ENCODE assay signal across 24 cellular contexts in the genomic region with DNA sequence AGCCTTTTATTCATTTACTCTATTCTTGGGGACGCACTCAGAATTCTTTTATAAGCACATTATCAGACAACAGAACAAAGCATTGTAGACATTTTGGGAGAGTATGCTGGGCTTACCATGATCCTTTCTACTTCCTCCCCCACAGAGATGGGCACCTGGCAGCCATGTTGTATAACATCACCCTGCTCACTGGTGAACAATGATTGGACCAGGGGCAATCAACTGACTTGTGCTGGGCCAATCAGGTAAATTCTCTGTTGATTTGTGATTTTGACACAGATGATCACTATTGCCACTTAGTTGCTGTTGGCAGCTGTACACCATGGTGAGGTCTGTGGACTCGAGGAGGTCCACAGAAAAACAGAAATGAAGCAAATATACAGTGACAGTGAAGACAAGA. TPM values are rescaled to one million over a fixed set of nuclear protein-coding genes. Genes with fewer than 3 reads are reported as not detected.
A peak's percentile ranks its signal among the peaks of the same experiment; 100 is the strongest.
DNase-seq lines count a peak whose midpoint lies in the region; ATAC-seq, FAIRE-seq and TF ChIP-seq lines count a peak whose summit lies in the region.
"Had no signal": no experiment of that assay in that cellular context is flagged by ENCODE, and none has a peak within 500 bp of the region (broad histone marks: within the 10 kb centered on the region; RNA-seq: fewer than 3 reads in every experiment).

No MANE protein-coding gene starts in this region.

- TF ChIP-seq EP300 in GM12878 (IDR thresholded peaks at IDR 0.05; ENCODE audit: borderline replicate concordance in 1 of 2, control insufficient read depth in 1 of 2, low read depth in 2 of 2, low read length in 2 of 2) = no peak

- peak overlapping the region; percentile 37; the same call in 1 of the 2 replicates for H4K91ac ChIP-seq in IMR-90 (ENCODE audit: insufficient read depth, low read depth, low read length)
- H4K91ac ChIP-seq in mesenchymal stem cell (ENCODE audit: low read length) = no peak overlapping the region

- no peak overlapping the region for H3K27ac Mint-ChIP-seq in GM23338
- H3K27ac Mint-ChIP-seq: CD4-positive, alpha-beta T cell; HFFc6 had no signal

- FAIRE-seq in GM12878 (lab: Jason Lieb, UNC) = no peak
- FAIRE-seq: A204.1, D721Med, GM12891, H54, HepG2 had no signal

- TF ChIP-seq POLR2A in IMR-90 (IDR thresholded peaks at IDR 0.05; ENCODE audit: low read depth, low read length) = no peak
- no peak for TF ChIP-seq POLR2A in GM12878 (IDR thresholded peaks at IDR 0.05; ENCODE audit: low read depth, low read length)

- CTCF ChIA-PET in IMR-90 (lab: Yijun Ruan, JAX) (no interaction called here), GM12878 (lab: Yijun Ruan, JAX) (interaction anchor here (0.7 kb wide), 1 partner anchor 17 kb away, joined by 3 read pairs; no protein-coding TSS in a partner anchor)

- no peaks in the 10 kb centered on the region for H3K27me3 ChIP-seq in GM23338 (ENCODE audit: insufficient read depth)
- no peaks in the 10 kb centered on the region for H3K27me3 ChIP-seq in IMR-90 (ENCODE audit: control insufficient read depth, insufficient read depth, low read length)
- H3K27me3 ChIP-seq in GM12878 (replicated peaks in 1 of 2; ENCODE audit: control insufficient read depth in 2 of 2, insufficient read depth in 2 of 2, low read length in 1 of 2) = no peaks in the 10 kb centered on the region; a peak in 1 of 4 replicates
- H3K27me3 ChIP-seq in mesenchymal stem cell (ENCODE audit: control insufficient read depth in 1 of 2, insufficient read depth in 1 of 2, low read length in 2 of 2) = no peaks in the 10 kb centered on the region
- H3K27me3 ChIP-seq: BE2C had no signal

- no peaks in the 10 kb centered on the region for H3F3A ChIP-seq in GM23338 (replicated peaks; ENCODE audit: low read depth)

- RAD21 ChIA-PET in GM12878 (lab: Charles Lee; ENCODE audit: unreplicated experiment) = no interaction called here

- H3K9ac ChIP-seq in IMR-90 (ENCODE audit: low read depth, low read length) = no peak overlapping the region
- H3K9ac ChIP-seq in GM12878 (ENCODE audit: control insufficient read depth, insufficient read depth, low read length) = no peak overlapping the region
- H3K9ac ChIP-seq in mesenchymal stem cell (ENCODE audit: low read length) = peak overlapping the region; percentile 40
- H3K9ac ChIP-seq: GM23248, KMS-11 had no signal

- dilution Hi-C loops in IMR-90 (cut with HindIII; ENCODE audit: low sequenced_read_pairs, unreplicated experiment) = no loop called here

- POLR2A ChIA-PET in IMR-90 (lab: Charles Lee; ENCODE audit: unreplicated experiment) (no interaction called here), GM12878 (lab: Charles Lee) (no interaction called here)

- TF ChIP-seq RAD21 in IMR-90 (IDR thresholded peaks at IDR 0.05; ENCODE audit: low read length) (no peak), GM12878 (IDR thresholded peaks at IDR 0.05; ENCODE audit: insufficient read depth, low read depth, low read length) (no peak)

- H3K14ac ChIP-seq in IMR-90 (replicated peaks; ENCODE audit: low read depth, low read length) (0 out of 2 replicates have a peak overlapping the region, but pooled peaks have one; percentile 13), mesenchymal stem cell (ENCODE audit: low read length in 2 of 2) (no peak overlapping the region)

- no peak overlapping the region for H3K56ac ChIP-seq in IMR-90 (ENCODE audit: extremely low read depth, insufficient read depth, low read length)

- peaks cover 24% of the 10 kb centered on the region for H3K9me1 ChIP-seq in IMR-90 (ENCODE audit: insufficient read depth, low read length)

- H2BK20ac ChIP-seq in IMR-90 (ENCODE audit: low read depth, low read length) = peak overlapping the region; percentile 0; the same call in 1 of the 2 replicates

- H2BK5ac ChIP-seq in IMR-90 (ENCODE audit: low read depth, low read length, poor library complexity, severe bottlenecking) (no peak overlapping the region), mesenchymal stem cell (ENCODE audit: low read depth, low read length, poor library complexity, severe bottlenecking) (no peak overlapping the region)

- no peaks in the 10 kb centered on the region for H3K36me3 Mint-ChIP-seq in GM23338 (ENCODE audit: low read depth)

- no peaks in the 10 kb centered on the region for H3K36me3 ChIP-seq in GM23338 (ENCODE audit: insufficient read depth)
- no peaks in the 10 kb centered on the region for H3K36me3 ChIP-seq in IMR-90 (ENCODE audit: control insufficient read depth, insufficient read depth, low read length)
- no peaks in the 10 kb centered on the region for H3K36me3 ChIP-seq in GM12878 (ENCODE audit: control insufficient read depth in 2 of 2, insufficient read depth in 2 of 2, low read length in 1 of 2)
- no peaks in the 10 kb centered on the region for H3K36me3 ChIP-seq in mesenchymal stem cell (ENCODE audit: control insufficient read depth in 1 of 2, insufficient read depth in 2 of 2, low read depth in 1 of 2, low read length in 2 of 2)
- H3K36me3 ChIP-seq: BE2C had no signal

- no peak overlapping the region for H3K27ac ChIP-seq in GM23338 (ENCODE audit: low read depth)
- no peak overlapping the region for H3K27ac ChIP-seq in IMR-90 (ENCODE audit: insufficient read depth, low read length)
- H3K27ac ChIP-seq in GM12878 (ENCODE audit: control insufficient read depth, insufficient read depth) = no peak overlapping the region
- H3K27ac ChIP-seq in mesenchymal stem cell (ENCODE audit: low read length, poor library complexity, severe bottlenecking) = no peak overlapping the region
- H3K27ac ChIP-seq: GM23248, KMS-11 had no signal

- H3K4me3 Mint-ChIP-seq in GM23338 = no peak overlapping the region
- H3K4me3 Mint-ChIP-seq: CD4-positive, alpha-beta T cell; HFFc6 had no signal

- WGBS in IMR-90 (ENCODE audit: extremely low coverage in 2 of 2, insufficient read length in 1 of 2), 2 experiments = 86% methylated on average over 1 of the region's 2 CpGs; no CpG with 5 or more reads in 1 of the 2 experiments
- WGBS in GM12878 (ENCODE audit: insufficient coverage, insufficient replicate concordance, low lambda C conversion rate, missing lambda C conversion rate) = 46% methylated on average over 2 of the region's 2 CpGs
- 94% methylated on average over 2 of the region's 2 CpGs for WGBS in mesenchymal stem cell

- DNase-seq in GM23338 (ENCODE audit: low spot score) = no peak
- no peak for DNase-seq in IMR-90
- DNase-seq in GM12878 (ENCODE audit: low read depth, low spot score) = no peak
- DNase-seq in mesenchymal stem cell = no peak
- no peak for DNase-seq in activated CD4-positive, alpha-beta T cell treated with anti-CD3 and anti-CD28 coated beads for 1 hour
- no peak for DNase-seq in T1000 (lab: John Stamatoyannopoulos, UW)
- DNase-seq: ACHN; BE2C; C1 segment of cervical spinal cord; Caco-2; CD4-positive, alpha-beta T cell; DMS79 treated with DMSO at 0.1 percent for 48 hours; EL; GM23248; HCEC 1CT; HFFc6 had no signal

- TF ChIP-seq CTCF in GM23338 (conservative IDR thresholded peaks at IDR 0.05; ENCODE audit: low read depth in 2 of 2) = no peak
- no peak for TF ChIP-seq CTCF in IMR-90 (conservative IDR thresholded peaks at IDR 0.05; ENCODE audit: low read depth, low read length)
- TF ChIP-seq CTCF in GM12878 (IDR thresholded peaks at IDR 0.05 in 2 of 3, conservative IDR thresholded peaks at IDR 0.05 in 1 of 3; ENCODE audit: control insufficient read depth in 2 of 3, extremely low read depth in 1 of 3, insufficient read depth in 1 of 3, low read depth in 3 of 3, low read length in 3 of 3) = no peak

- H3K4me3 ChIP-seq in GM23338 (no peak overlapping the region), IMR-90 (ENCODE audit: insufficient read depth, low read depth, low read length) (no peak overlapping the region), GM12878 (no peak overlapping the region), mesenchymal stem cell (ENCODE audit: insufficient read depth in 1 of 2, low read depth in 1 of 2, low read length in 2 of 2) (no peak overlapping the region)
- H3K4me3 ChIP-seq: GM23248 had no signal

- H2AK9ac ChIP-seq in IMR-90 (replicated peaks; ENCODE audit: low read depth, low read length, poor library complexity) = no peak overlapping the region

- H2AFZ ChIP-seq in GM23338 (peak overlapping the region; percentile 0; the same call in 1 of the 2 replicates), IMR-90 (replicated peaks; ENCODE audit: low read length, poor library complexity) (no peak overlapping the region), GM12878 (ENCODE audit: control insufficient read depth, low read depth, low read length) (no peak overlapping the region), mesenchymal stem cell (ENCODE audit: low read depth, low read length) (no peak overlapping the region)
- H2AFZ ChIP-seq: GM23248 had no signal

- H3K4me1 ChIP-seq in GM23338 (ENCODE audit: insufficient read depth) = no peaks in the 10 kb centered on the region
- H3K4me1 ChIP-seq in IMR-90 (ENCODE audit: control insufficient read depth, insufficient read depth, low read length) = peaks cover 20% of the 10 kb centered on the region
- no peaks in the 10 kb centered on the region for H3K4me1 ChIP-seq in GM12878 (ENCODE audit: control insufficient read depth, insufficient read depth, low read length)
- peaks cover 2% of the 10 kb centered on the region for H3K4me1 ChIP-seq in mesenchymal stem cell (ENCODE audit: control insufficient read depth, insufficient read depth, low read depth, low read length)
- H3K4me1 ChIP-seq: BE2C, Caco-2 had no signal

- H3K27me3 Mint-ChIP-seq in GM23338 (ENCODE audit: insufficient read depth, low read depth, poor library complexity) = peaks cover 4% of the 10 kb centered on the region

- SMC1A ChIA-PET in GM12878 (lab: Charles Lee; ENCODE audit: uncharacterized antibody, unreplicated experiment) = no interaction called here

- H3K4me1 Mint-ChIP-seq in GM23338 = no peaks in the 10 kb centered on the region

- H3K4me2 ChIP-seq in GM23338 = no peak overlapping the region
- H3K4me2 ChIP-seq in IMR-90 (ENCODE audit: low read depth, low read length) = no peak overlapping the region
- H3K4me2 ChIP-seq in GM12878 (ENCODE audit: control insufficient read depth, insufficient read depth) = no peak overlapping the region
- no peak overlapping the region for H3K4me2 ChIP-seq in mesenchymal stem cell (ENCODE audit: low read length, poor library complexity, severe bottlenecking)
- H3K4me2 ChIP-seq: KMS-11 had no signal

- H4K8ac ChIP-seq in IMR-90 (ENCODE audit: low read depth in 2 of 2, low read length in 2 of 2) = peak overlapping the region; percentile 3 to 26; a peak in 2 of 4 replicates
- no peak overlapping the region for H4K8ac ChIP-seq in mesenchymal stem cell (ENCODE audit: low read length)

- H3K9me3 Mint-ChIP-seq in GM23338 = no peaks in the 10 kb centered on the region
- H3K9me3 Mint-ChIP-seq: CD4-positive, alpha-beta T cell; HFFc6 had no signal

- no peaks in the 10 kb centered on the region for H3K79me2 ChIP-seq in GM23338 (replicated peaks; ENCODE audit: insufficient read depth)
- H3K79me2 ChIP-seq in GM12878 (ENCODE audit: control insufficient read depth, insufficient read depth, low read length) = no peaks in the 10 kb centered on the region

- no peak overlapping the region; the same call in 2 of the 3 replicates for H2BK15ac ChIP-seq in IMR-90 (ENCODE audit: low read depth, low read length)
- no peak overlapping the region for H2BK15ac ChIP-seq in mesenchymal stem cell (ENCODE audit: low read depth, poor library complexity, severe bottlenecking)

- H2BK120ac ChIP-seq in IMR-90 (ENCODE audit: low read depth, low read length) = peak overlapping the region; percentile 25
- no peak overlapping the region for H2BK120ac ChIP-seq in mesenchymal stem cell (ENCODE audit: low read depth, low read length)

- in situ Hi-C loops in IMR-90 (cut with MboI; ENCODE audit: low sequenced_read_pairs) = no loop called here
- in situ Hi-C loops in GM12878 (cut with MboI) = no loop called here

- H3K9me2 ChIP-seq in GM23338 (ENCODE audit: insufficient read depth) = peaks cover 6% of the 10 kb centered on the region; the same call in 1 of the 2 replicates

- H3K79me1 ChIP-seq in IMR-90 (ENCODE audit: low read depth in 1 of 2, low read length in 2 of 2) (no peaks in the 10 kb centered on the region), mesenchymal stem cell (replicated peaks; ENCODE audit: low read length, poor library complexity, severe bottlenecking) (no peaks in the 10 kb centered on the region)

- no peak overlapping the region for H2BK12ac ChIP-seq in mesenchymal stem cell (ENCODE audit: low read length in 2 of 2)

- ATAC-seq in GM23338 = no peak
- no peak for ATAC-seq in IMR-90 (ENCODE audit: low read depth)
- 0 out of 3 replicates have a peak, but pooled peaks have one; percentile 31 for ATAC-seq in GM12878
- no peak for ATAC-seq in HG03457 (IDR thresholded peaks at IDR 0.05; ENCODE audit: unreplicated experiment)
- ATAC-seq: HepG2 had no signal

- H4K20me1 ChIP-seq in GM23338 (replicated peaks; ENCODE audit: insufficient read depth) (no peaks in the 10 kb centered on the region), IMR-90 (ENCODE audit: insufficient read depth, low read length) (no peaks in the 10 kb centered on the region), GM12878 (ENCODE audit: control insufficient read depth, insufficient read depth) (no peaks in the 10 kb centered on the region)

- BruUV-seq in IMR-90 (replicated peaks; lab: Mats Ljungman, UMichigan) = no TSS peak
- no TSS peak for BruUV-seq in GM12878 (replicated peaks; lab: Mats Ljungman, UMichigan)

- peak overlapping the region; percentile 89 for H3K18ac ChIP-seq in IMR-90 (ENCODE audit: low read depth, low read length)
- no peak overlapping the region for H3K18ac ChIP-seq in mesenchymal stem cell (ENCODE audit: low read depth in 1 of 2, low read length in 2 of 2)

- intact Hi-C loops in IMR-90 (cut with micrococcal nuclease) (no loop called here), GM12878 (cut with micrococcal nuclease; ENCODE audit: unreplicated experiment) (no loop called here)

- H3K4ac ChIP-seq in IMR-90 (ENCODE audit: low read depth, low read length) (peak overlapping the region; percentile 7; the same call in 1 of the 2 replicates), mesenchymal stem cell (ENCODE audit: low read depth in 1 of 2, low read length in 2 of 2) (no peak overlapping the region)

- H3K23ac ChIP-seq in IMR-90 (ENCODE audit: low read depth, low read length) = no peak overlapping the region
- H3K23ac ChIP-seq in mesenchymal stem cell (ENCODE audit: low read length in 2 of 2) = no peak overlapping the region

- H2AK5ac ChIP-seq in IMR-90 (ENCODE audit: low read depth, low read length) (peak overlapping the region; percentile 67; the same call in 1 of the 2 replicates), mesenchymal stem cell (ENCODE audit: low read length, severe bottlenecking) (no peak overlapping the region)

- H3K9me3 ChIP-seq in IMR-90 (ENCODE audit: control insufficient read depth, insufficient read depth, low read length) = no peaks in the 10 kb centered on the region
- H3K9me3 ChIP-seq in GM12878 (replicated peaks; ENCODE audit: control insufficient read depth, insufficient read depth, low read length) = no peaks in the 10 kb centered on the region
- no peaks in the 10 kb centered on the region for H3K9me3 ChIP-seq in mesenchymal stem cell (ENCODE audit: control insufficient read depth, low read length)
- H3K9me3 ChIP-seq: BE2C, Caco-2 had no signal

- H4K5ac ChIP-seq in IMR-90 (ENCODE audit: low read depth, low read length) = peak overlapping the region; percentile 6

RNA-seq across cellular contexts. Expression of gene WNT2, which starts 43.7 kb away (rescaled TPM):
- total RNA-seq in GM23338 (2014; rRNA removed; shearing (Covaris generic)) = not detected in 2 replicates
- 0.09 TPM in 1 of 2 replicates, not detected in the other for polyA plus RNA-seq in GM23338 (2016; fragmentation: Nextera tagmentation; extraction: Ambion mirVana)
- 1.4 and 1.8 TPM in 2 replicates for total RNA-seq in IMR-90 (2012; rRNA removed)
- 1.5 and 1.9 TPM in 2 replicates for polyA plus RNA-seq in IMR-90 (2012; rRNA removed)
- polyA plus RNA-seq in IMR-90 (2012; cell fraction: cytosol; rRNA removed) = 1.6 and 2.5 TPM in 2 replicates
- 0.81 and 1.7 TPM in 2 replicates for polyA plus RNA-seq in IMR-90 (2012; cell fraction: nucleus; rRNA removed; ENCODE audit: low replicate concordance)
- total RNA-seq in GM12878 (2013; cell fraction: nucleolus; rRNA removed) = 1.1 and 1.7 TPM in 2 replicates
- 0.22 and 0.28 TPM in 2 replicates for total RNA-seq in GM12878 (2014; rRNA removed)
- total RNA-seq in GM12878 (2014; rRNA removed; fragmentation: Illumina TruSeq; extraction: Trizol) = 0.09 and 0.31 TPM in 2 replicates
- total RNA-seq in GM12878 (2021) = 0.15 and 0.37 TPM in 2 replicates
- polyA plus RNA-seq in GM12878 (2011; ENCODE audit: low read depth) = not detected
- polyA plus RNA-seq in GM12878 (2011; rRNA removed) = 0.23 and 0.34 TPM in 2 replicates
- polyA plus RNA-seq in GM12878 (2011; cell fraction: cytosol; rRNA removed) = 0.33 and 0.60 TPM in 2 replicates
- polyA plus RNA-seq in GM12878 (2011; cell fraction: nucleus; rRNA removed) = 0.46 and 0.66 TPM in 2 replicates
- polyA plus RNA-seq in GM12878 (2012) = 0.08 and 0.14 TPM in 2 replicates
- polyA plus RNA-seq in GM12878 (2014; fragmentation: Illumina TruSeq; extraction: Trizol) = 0.10 TPM in 1 of 2 replicates, not detected in the other
- polyA plus RNA-seq in GM12878 (2014; fragmentation: Nextera tagmentation; extraction: Ambion mirVana) = under 1 TPM; 0.07 to 0.23 TPM
- 0.08 and 1.3 TPM in 2 replicates for polyA plus RNA-seq in GM12878 (2014; rRNA removed)
- polyA plus RNA-seq in GM12878 (2016; fragmentation: Nextera tagmentation; extraction: Ambion mirVana) = under 1 TPM; 0.16 to 0.30 TPM
- polyA minus RNA-seq in GM12878 (2011; rRNA and poly(A)+ RNA removed) = 0.29 and 0.57 TPM in 2 replicates
- not detected in 2 replicates for polyA minus RNA-seq in GM12878 (2011; cell fraction: cytosol; rRNA and poly(A)+ RNA removed)
- 0.12 TPM in 1 of 2 replicates, not detected in the other for polyA minus RNA-seq in GM12878 (2011; cell fraction: nucleus; rRNA and poly(A)+ RNA removed)
- polyA plus RNA-seq in mesenchymal stem cell (2013, experiment 1 of 2) = 0.15 TPM
- polyA plus RNA-seq in mesenchymal stem cell (2013, experiment 2 of 2) = 0.21 TPM
- total RNA-seq: Caco-2; CD4-positive, alpha-beta T cell; G401; HepG2; HFFc6 had no signal
- polyA plus RNA-seq: HepG2 had no signal
